In the genomic region with DNA sequence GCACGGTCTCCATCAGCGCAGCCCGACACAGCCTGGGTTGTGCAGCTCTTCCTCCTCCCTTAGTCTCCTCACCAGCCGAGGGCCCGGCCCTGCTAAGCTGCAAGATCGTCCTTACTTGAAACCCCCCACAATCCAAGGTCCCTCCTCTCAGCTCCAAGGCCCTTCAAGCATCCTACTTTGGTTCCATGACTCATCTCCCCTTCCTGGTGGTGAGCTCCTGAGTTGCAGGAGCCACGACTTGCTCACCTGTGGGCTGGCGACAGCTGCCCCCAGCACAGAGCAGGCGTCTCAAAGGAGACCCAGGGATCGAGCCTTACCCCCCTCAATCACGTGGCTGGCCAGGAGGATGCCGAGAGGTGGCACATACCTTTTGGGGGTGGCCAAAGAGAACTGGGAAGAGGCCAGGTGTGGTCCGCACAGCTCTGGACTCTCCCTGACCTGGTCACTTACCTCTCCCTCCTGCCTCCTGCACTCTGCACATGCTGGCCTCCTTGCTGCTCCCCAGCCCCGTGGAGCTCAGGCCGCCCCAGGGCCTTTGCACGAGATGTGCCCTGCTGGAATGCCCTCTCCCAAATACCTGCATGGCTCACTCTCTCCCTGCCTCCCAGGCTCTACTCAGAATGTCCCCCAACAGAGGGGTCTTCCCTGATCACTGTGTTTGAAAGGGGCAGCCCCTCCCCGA, we compare ENCODE assay signal across 22 cellular contexts. TPM values are rescaled to one million over a fixed set of nuclear protein-coding genes. Genes with fewer than 3 reads are reported as not detected.
DNase-seq lines count a peak whose midpoint lies in the region; ATAC-seq, FAIRE-seq and TF ChIP-seq lines count a peak whose summit lies in the region.
"Had no signal": no experiment of that assay in that cellular context is flagged by ENCODE, and none has a peak within 500 bp of the region (broad histone marks: within the 10 kb centered on the region; RNA-seq: fewer than 3 reads in every experiment).

No MANE protein-coding gene starts in this region.

- no peaks in the 10 kb centered on the region for H3K79me1 ChIP-seq in mesendoderm (ENCODE audit: low read length)

- H3K79me2 ChIP-seq in mesendoderm (ENCODE audit: control insufficient read depth, insufficient read depth, low read length): no peaks in the 10 kb centered on the region

- H2AK5ac ChIP-seq in mesendoderm (ENCODE audit: low read length): no peak overlapping the region

- H3K36me3 ChIP-seq in HEK293 (ENCODE audit: control insufficient read depth in 2 of 2, insufficient read depth in 1 of 2, low read length in 2 of 2) (no peaks in the 10 kb centered on the region), bronchial epithelial cell (ENCODE audit: control insufficient read depth, insufficient read depth, low read length) (no peaks in the 10 kb centered on the region), mesendoderm (ENCODE audit: control insufficient read depth, insufficient read depth, low read length) (no peaks in the 10 kb centered on the region)
- H3K36me3 ChIP-seq: Peyer's patch, SJSA1 had no signal

- 68% methylated on average over 15 of the region's 17 CpGs for WGBS in A549 (ENCODE audit: missing lambda C conversion rate)
- no CpG with 5 or more reads among the region's 17 CpGs for WGBS in mesendoderm (ENCODE audit: extremely low coverage, insufficient coverage, low lambda C conversion rate)

- H3K4me1 ChIP-seq in A549 (no peaks in the 10 kb centered on the region), HEK293 (ENCODE audit: control insufficient read depth, insufficient read depth, low read length) (no peaks in the 10 kb centered on the region), mesendoderm (ENCODE audit: control insufficient read depth, low read depth, low read length) (no peaks in the 10 kb centered on the region)
- H3K4me1 ChIP-seq: Peyer's patch, SJSA1 had no signal

- no peak overlapping the region for H3K27ac ChIP-seq in A549
- H3K27ac ChIP-seq in HEK293 (ENCODE audit: extremely low read depth, low read depth, low read length): no peak overlapping the region
- no peak overlapping the region for H3K27ac ChIP-seq in mesendoderm (ENCODE audit: low read depth, low read length)
- H3K27ac ChIP-seq: C4-2B, GM23248, Peyer's patch, SJSA1 had no signal

- H3K9ac ChIP-seq in mesendoderm (ENCODE audit: low read length): no peak overlapping the region
- H3K9ac ChIP-seq: GM23248 had no signal

- H3K56ac ChIP-seq in mesendoderm (ENCODE audit: low read length): no peak overlapping the region

- H3K4me2 ChIP-seq in A549 (no peak overlapping the region), mesendoderm (ENCODE audit: low read length) (no peak overlapping the region)

- H4K5ac ChIP-seq in mesendoderm (ENCODE audit: low read length): no peak overlapping the region

- no peak overlapping the region for H3K18ac ChIP-seq in mesendoderm (ENCODE audit: low read length)

- H3K9me3 ChIP-seq in A549: no peaks in the 10 kb centered on the region
- H3K9me3 ChIP-seq in HEK293 (ENCODE audit: control insufficient read depth, insufficient read depth, low read depth, low read length): no peaks in the 10 kb centered on the region
- H3K9me3 ChIP-seq: Peyer's patch, SJSA1 had no signal

- CTCF ChIA-PET in A549 (lab: Yijun Ruan, JAX) (interaction anchor here (1.1 to 1.6 kb wide), 6 partner anchors 10 to 224 kb away, joined by 3 to 4 read pairs (median 4); no protein-coding TSS in a partner anchor), HEK293 (lab: Yijun Ruan, JAX) (no interaction called here)

- POLR2A ChIA-PET in A549 (lab: Yijun Ruan, JAX) (no interaction called here), HEK293 (lab: Yijun Ruan, JAX) (no interaction called here)

- no peak for TF ChIP-seq EP300 in A549 (IDR thresholded peaks at IDR 0.05)

- no peak for TF ChIP-seq CTCF in A549 (IDR thresholded peaks at IDR 0.05)
- TF ChIP-seq CTCF in HEK293 (tag by site-specific recombination; IDR thresholded peaks at IDR 0.05): no peak
- TF ChIP-seq CTCF in bronchial epithelial cell (IDR thresholded peaks at IDR 0.05; ENCODE audit: insufficient read depth, low read length, severe bottlenecking): no peak

- FAIRE-seq in A549 (lab: Jason Lieb, UNC): no peak
- FAIRE-seq in bronchial epithelial cell (lab: Jason Lieb, UNC): no peak
- FAIRE-seq: GM18507 had no signal

- no peak overlapping the region for H2BK120ac ChIP-seq in mesendoderm (ENCODE audit: low read depth, low read length)

- no peak overlapping the region for H4K8ac ChIP-seq in mesendoderm (ENCODE audit: low read depth, low read length)

- H2BK15ac ChIP-seq in mesendoderm (replicated peaks; ENCODE audit: low read depth): no peak overlapping the region

- TF ChIP-seq RAD21 in A549 (conservative IDR thresholded peaks at IDR 0.05 in 1 of 2, IDR thresholded peaks at IDR 0.05 in 1 of 2): no peak

- H3K4me3 ChIP-seq in A549 (no peak overlapping the region), HEK293 (ENCODE audit: low read depth, low read length) (no peak overlapping the region), bronchial epithelial cell (ENCODE audit: low read depth, low read length) (no peak overlapping the region), mesendoderm (ENCODE audit: low read length) (no peak overlapping the region)
- H3K4me3 ChIP-seq: GM23248, Peyer's patch, SJSA1 had no signal

- no peak for TF ChIP-seq POLR2A in A549 (IDR thresholded peaks at IDR 0.05; ENCODE audit: low read length)

- no peak overlapping the region for H2BK5ac ChIP-seq in mesendoderm (ENCODE audit: low read length)

- ATAC-seq in A549 (peak; percentile 26 to 48; a peak in 4 of 6 replicates), HG03108 (IDR thresholded peaks at IDR 0.05; ENCODE audit: unreplicated experiment) (no peak)

- DNase-seq in A549 (ENCODE audit: low read depth in 1 of 2, low spot score in 1 of 2) (peak in 1 of 2 experiments; percentile 10), bronchial epithelial cell (ENCODE audit: low read depth) (peak; percentile 16), mesendoderm (peak; percentile 41), superior temporal gyrus (ENCODE audit: extremely low spot score) (no peak), NCI-H2196 (lab: John Stamatoyannopoulos, UW; ENCODE audit: unreplicated experiment) (no peak)
- DNase-seq: CD8-positive, alpha-beta memory T cell; DMS53; GDM1; GM23248; KBM-7; NCI-H1092; NCI-H1436 treated with DMSO at 0.1 percent for 48 hours; NCI-H2029; NCI-H226; NCI-H510A treated with DMSO at 0.1 percent for 48 hours; NCI-H82; Peyer's patch had no signal

- no peaks in the 10 kb centered on the region for H3K27me3 ChIP-seq in bronchial epithelial cell (ENCODE audit: control insufficient read depth, insufficient read depth, low read length)
- no peaks in the 10 kb centered on the region for H3K27me3 ChIP-seq in mesendoderm (ENCODE audit: insufficient read depth, low read length, poor library complexity)
- H3K27me3 ChIP-seq: Peyer's patch had no signal

- H3K4ac ChIP-seq in mesendoderm (ENCODE audit: low read depth, low read length): no peak overlapping the region

- H3K23ac ChIP-seq in mesendoderm (ENCODE audit: low read length): no peak overlapping the region

TF ChIP-seq in A549, 52 proteins besides CTCF, POLR2A, EP300 and RAD21 (continues in another document):
- TF ChIP-seq FOSL2 (IDR thresholded peaks at IDR 0.05): no peak
- TF ChIP-seq FOSL2 (CRISPR knock-in tag; IDR thresholded peaks at IDR 0.05): no peak
- TF ChIP-seq TFCP2L1 (CRISPR knock-in tag; IDR thresholded peaks at IDR 0.05): no peak
- TF ChIP-seq MAFK (IDR thresholded peaks at IDR 0.05; ENCODE audit: partially characterized antibody): no peak
- TF ChIP-seq CBX8 (IDR thresholded peaks at IDR 0.05): no peak
- TF ChIP-seq NPAS2 (CRISPR knock-in tag; IDR thresholded peaks at IDR 0.05; ENCODE audit: borderline replicate concordance): no peak
- no peak for TF ChIP-seq KDM1A (IDR thresholded peaks at IDR 0.05; ENCODE audit: low read depth)
- TF ChIP-seq BHLHE40 (IDR thresholded peaks at IDR 0.05; ENCODE audit: low read depth, low read length): no peak
- no peak for TF ChIP-seq NFE2L2 (conservative IDR thresholded peaks at IDR 0.05; ENCODE audit: low read length)
- no peak for TF ChIP-seq CHD4 (IDR thresholded peaks at IDR 0.05; ENCODE audit: borderline replicate concordance)
- no peak for TF ChIP-seq GATA3 (IDR thresholded peaks at IDR 0.05; ENCODE audit: borderline replicate concordance)

TF ChIP-seq in HEK293, 187 proteins besides CTCF, POLR2A, EP300 and RAD21:
- TF ChIP-seq ZNF623 (tag by site-specific recombination; IDR thresholded peaks at IDR 0.05): peak; percentile 87
- TF ChIP-seq ZNF10 (tag by site-specific recombination; IDR thresholded peaks at IDR 0.05): no peak

RNA-seq across cellular contexts. Expression of gene FADD, which starts 35.2 kb away (rescaled TPM):
- 30.2 and 34.7 TPM in 2 replicates for polyA plus RNA-seq in A549 (2011; rRNA removed)
- 28.2 and 38.1 TPM in 2 replicates for polyA plus RNA-seq in A549 (2012; cell fraction: cytosol; rRNA removed)
- 29.5 and 29.7 TPM in 2 replicates for polyA plus RNA-seq in A549 (2012; cell fraction: nucleus; rRNA removed)
- 54.4 to 64.9 TPM (median 59.1 TPM) in 3 replicates for polyA plus RNA-seq in A549 (2017; fragmentation: RNase III; extraction: RNeasy Plus Mini Kit Qiagen cat#74134 plus additional on column Dnase treatment)
- polyA minus RNA-seq in A549 (2011; rRNA and poly(A)+ RNA removed): 35.3 and 37.0 TPM in 2 replicates
- total RNA-seq in bronchial epithelial cell: 32.4 and 52.1 TPM in 2 replicates
- 40.9 TPM for polyA plus RNA-seq in mesendoderm (2013, experiment 1 of 2)
- 40.4 TPM for polyA plus RNA-seq in mesendoderm (2013, experiment 2 of 2)

Comparison
In these comparisons a context has a peak if more than half of its experiments do, and no peak if none do; other contexts are left out.
1. DNase-seq: peak in bronchial epithelial cell (single experiment) and mesendoderm (single experiment); none in superior temporal gyrus (single experiment) and NCI-H2196 (single experiment).